In the genomic region with DNA sequence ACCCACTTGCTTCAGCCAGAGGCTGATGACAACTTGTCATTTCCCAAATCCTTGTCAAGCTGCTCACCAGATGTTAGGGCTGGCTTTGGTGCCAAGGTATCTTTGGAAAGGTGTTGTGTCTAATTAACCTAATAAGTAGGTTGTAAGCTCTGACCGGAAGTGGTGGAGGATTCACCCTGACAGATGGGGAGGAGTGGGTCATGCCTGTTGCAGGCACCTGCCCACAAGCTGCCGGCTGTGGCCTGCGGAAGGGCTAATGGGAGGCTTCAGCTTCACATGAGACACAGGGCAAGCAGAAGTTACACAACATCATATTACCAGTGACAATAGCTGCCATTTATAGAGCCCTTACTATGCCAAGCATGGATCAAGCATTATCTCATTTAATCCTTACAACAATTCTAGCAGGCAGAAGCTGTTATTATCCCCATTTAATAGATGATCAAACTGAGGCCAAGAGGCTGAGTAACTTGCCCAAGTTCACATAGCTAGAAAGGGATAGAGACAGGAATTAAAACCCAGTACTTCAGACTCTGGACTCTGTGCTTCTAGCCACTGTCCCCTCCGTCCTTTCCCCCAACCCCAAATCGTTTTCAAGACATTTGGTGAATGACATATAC, we compare ENCODE assay signal across 23 cellular contexts.
A peak's percentile ranks its signal among the peaks of the same experiment; 100 is the strongest.
DNase-seq lines count a peak whose midpoint lies in the region; ATAC-seq, FAIRE-seq and TF ChIP-seq lines count a peak whose summit lies in the region.
"Had no signal": no experiment of that assay in that cellular context is flagged by ENCODE, and none has a peak within 500 bp of the region (broad histone marks: within the 10 kb centered on the region; RNA-seq: fewer than 3 reads in every experiment).

No MANE protein-coding gene starts in this region.

- H3K4me3 ChIP-seq in A549: no peak overlapping the region
- H3K4me3 ChIP-seq in endodermal cell (ENCODE audit: low read length): no peak overlapping the region

- H3K27ac ChIP-seq in A549: peak overlapping the region; percentile 49 to 67; a peak in 4 of 6 replicates
- H3K27ac ChIP-seq in endodermal cell (ENCODE audit: low read depth, low read length): no peak overlapping the region
- H3K27ac ChIP-seq: 22Rv1 had no signal

- no peaks in the 10 kb centered on the region for H3K36me3 Mint-ChIP-seq in endodermal cell (ENCODE audit: low read depth)

- H3K4me2 ChIP-seq in A549: no peak overlapping the region

- 81% methylated on average over 5 of the region's 5 CpGs for WGBS in A549 (ENCODE audit: missing lambda C conversion rate)
- WGBS in endodermal cell (ENCODE audit: insufficient coverage in 1 of 2, insufficient read length in 1 of 2), 2 experiments: 90 to 94% methylated on average over 5 of the region's 5 CpGs

- no peak overlapping the region for H3K27ac Mint-ChIP-seq in endodermal cell
- H3K27ac Mint-ChIP-seq: activated CD8-positive, alpha-beta T cell treated with anti-CD3 and anti-CD28 coated beads, Interleukin-2, amount 10 ng/mL, durations not matched to agents 7 days and 5 days; HFFc6 had no signal

- TF ChIP-seq EP300 in A549 (IDR thresholded peaks at IDR 0.05): no peak

- DNase-seq in DMS 273 (lab: John Stamatoyannopoulos, UW; ENCODE audit: unreplicated experiment): peak; percentile 20
- no peak for DNase-seq in DMS 273 treated with DMSO at 0.1 percent for 48 hours (lab: John Stamatoyannopoulos, UW)
- no peak for DNase-seq in A549 (ENCODE audit: low read depth in 1 of 2, low spot score in 1 of 2)
- peak; percentile 87 for DNase-seq in NCI-H69 (lab: John Stamatoyannopoulos, UW)
- DNase-seq in endodermal cell: peak; percentile 35
- no peak for DNase-seq in activated gamma-delta T cell treated with Interleukin-2 at 50 U/mL for 16 hours
- no peak for DNase-seq in stimulated activated naive CD8-positive, alpha-beta T cell treated with anti-CD3 and anti-CD28 coated beads, Interleukin-15, Interleukin-2, amounts not matched to agents 100 U/mL and 50 U/mL, for 24 hours
- no peak for DNase-seq in SIG-M5 treated with dmso at 0.1 percent for 504 hours (lab: John Stamatoyannopoulos, UW; ENCODE audit: unreplicated experiment)
- DNase-seq: activated CD8-positive, alpha-beta T cell treated with anti-CD3 and anti-CD28 coated beads, Interleukin-2, amount 10 ng/mL, durations not matched to agents 7 days and 5 days; activated naive CD4-positive, alpha-beta T cell treated with anti-CD3 and anti-CD28 coated beads, Interleukin-2, amount 50 U/mL, for 16 hours; activated T-cell treated with anti-CD3 and anti-CD28 coated beads, Interleukin-2, amount 50 U/mL, for 1 hour; anterior cingulate cortex; BE2C; HFFc6; kidney; NCI-H1436; nucleus accumbens; retina; stimulated activated CD8-positive, alpha-beta memory T cell treated with anti-CD3 and anti-CD28 coated beads, Interleukin-4, amount 100 ng/mL, for 48 hours had no signal

- no peaks in the 10 kb centered on the region for H3K36me3 ChIP-seq in endodermal cell (ENCODE audit: control insufficient read depth, insufficient read depth, low read length)
- H3K36me3 ChIP-seq: BE2C had no signal

- no peak overlapping the region for H3K9ac ChIP-seq in endodermal cell (ENCODE audit: extremely low read depth, low read length, poor library complexity, severe bottlenecking)

- FAIRE-seq in A549 (lab: Jason Lieb, UNC): no peak
- FAIRE-seq: frontal cortex, kidney, TTC549 had no signal

- H3K9me3 Mint-ChIP-seq in endodermal cell: no peaks in the 10 kb centered on the region
- H3K9me3 Mint-ChIP-seq: central memory CD8-positive, alpha-beta T cell; HFFc6 had no signal

- ATAC-seq in A549: no peak
- no peak for ATAC-seq in stimulated activated naive CD8-positive, alpha-beta T cell treated with anti-CD3 and anti-CD28 coated beads, Interleukin-15, Interleukin-2, amounts not matched to agents 100 U/mL and 50 U/mL, for 24 hours
- ATAC-seq: activated CD8-positive, alpha-beta T cell treated with anti-CD3 and anti-CD28 coated beads, Interleukin-2, amount 10 ng/mL, durations not matched to agents 7 days and 5 days had no signal

- peaks cover 7% of the 10 kb centered on the region for H3K4me1 Mint-ChIP-seq in endodermal cell

- H3K4me1 ChIP-seq in A549 (peaks cover 16% of the 10 kb centered on the region), endodermal cell (ENCODE audit: control insufficient read depth, insufficient read depth, low read length) (no peaks in the 10 kb centered on the region)

- POLR2A ChIA-PET in A549 (lab: Yijun Ruan, JAX): no interaction called here

- TF ChIP-seq POLR2A in A549 (IDR thresholded peaks at IDR 0.05; ENCODE audit: low read length): no peak

- H3K27me3 ChIP-seq in endodermal cell (ENCODE audit: control insufficient read depth, insufficient read depth, low read length, poor library complexity, severe bottlenecking): no peaks in the 10 kb centered on the region
- H3K27me3 ChIP-seq: BE2C had no signal

- no peak for TF ChIP-seq RAD21 in A549 (conservative IDR thresholded peaks at IDR 0.05 in 1 of 2, IDR thresholded peaks at IDR 0.05 in 1 of 2)

- no peaks in the 10 kb centered on the region for H3K27me3 Mint-ChIP-seq in endodermal cell (ENCODE audit: insufficient read depth)
- H3K27me3 Mint-ChIP-seq: central memory CD8-positive, alpha-beta T cell had no signal

- H3K4me3 Mint-ChIP-seq in endodermal cell: no peak overlapping the region
- H3K4me3 Mint-ChIP-seq: activated CD8-positive, alpha-beta T cell treated with anti-CD3 and anti-CD28 coated beads, Interleukin-2, amount 10 ng/mL, durations not matched to agents 7 days and 5 days; central memory CD8-positive, alpha-beta T cell; HFFc6 had no signal

- peaks cover 3% of the 10 kb centered on the region; the same call in 1 of the 3 replicates for H3K9me3 ChIP-seq in A549
- H3K9me3 ChIP-seq in endodermal cell (ENCODE audit: control insufficient read depth, low read length): no peaks in the 10 kb centered on the region
- H3K9me3 ChIP-seq: BE2C had no signal

- CTCF ChIA-PET in A549 (lab: Yijun Ruan, JAX): interaction anchor here (0.5 to 0.7 kb wide), 2 partner anchors 64 to 123 kb away, joined by 3 read pairs; no protein-coding TSS in a partner anchor

- TF ChIP-seq CTCF in A549 (IDR thresholded peaks at IDR 0.05): no peak
- no peak for TF ChIP-seq CTCF in endodermal cell (conservative IDR thresholded peaks at IDR 0.05)

TF ChIP-seq in A549, 52 proteins besides CTCF, POLR2A, EP300 and RAD21:
- TF ChIP-seq, protein P1, sequence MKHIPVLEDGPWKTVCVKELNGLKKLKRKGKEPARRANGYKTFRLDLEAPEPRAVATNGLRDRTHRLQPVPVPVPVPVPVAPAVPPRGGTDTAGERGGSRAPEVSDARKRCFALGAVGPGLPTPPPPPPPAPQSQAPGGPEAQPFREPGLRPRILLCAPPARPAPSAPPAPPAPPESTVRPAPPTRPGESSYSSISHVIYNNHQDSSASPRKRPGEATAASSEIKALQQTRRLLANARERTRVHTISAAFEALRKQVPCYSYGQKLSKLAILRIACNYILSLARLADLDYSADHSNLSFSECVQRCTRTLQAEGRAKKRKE (CRISPR knock-in tag; IDR thresholded peaks at IDR 0.05; ENCODE audit: low read depth): no peak
- TF ChIP-seq KDM1A (IDR thresholded peaks at IDR 0.05; ENCODE audit: low read depth) (no peak), MAZ (IDR thresholded peaks at IDR 0.05; ENCODE audit: borderline replicate concordance, low read depth, low read length) (no peak), CEBPB (IDR thresholded peaks at IDR 0.05) (no peak), NFE2L2 (conservative IDR thresholded peaks at IDR 0.05; ENCODE audit: low read length) (no peak), EHF (CRISPR knock-in tag; IDR thresholded peaks at IDR 0.05) (no peak), CBX8 (IDR thresholded peaks at IDR 0.05) (no peak), JUN (IDR thresholded peaks at IDR 0.05) (no peak), EHMT2 (IDR thresholded peaks at IDR 0.05; ENCODE audit: low read depth) (no peak), ZC3H11A (IDR thresholded peaks at IDR 0.05) (no peak), HOXB5 (CRISPR knock-in tag; IDR thresholded peaks at IDR 0.05) (no peak)
- TF ChIP-seq, protein P2, sequence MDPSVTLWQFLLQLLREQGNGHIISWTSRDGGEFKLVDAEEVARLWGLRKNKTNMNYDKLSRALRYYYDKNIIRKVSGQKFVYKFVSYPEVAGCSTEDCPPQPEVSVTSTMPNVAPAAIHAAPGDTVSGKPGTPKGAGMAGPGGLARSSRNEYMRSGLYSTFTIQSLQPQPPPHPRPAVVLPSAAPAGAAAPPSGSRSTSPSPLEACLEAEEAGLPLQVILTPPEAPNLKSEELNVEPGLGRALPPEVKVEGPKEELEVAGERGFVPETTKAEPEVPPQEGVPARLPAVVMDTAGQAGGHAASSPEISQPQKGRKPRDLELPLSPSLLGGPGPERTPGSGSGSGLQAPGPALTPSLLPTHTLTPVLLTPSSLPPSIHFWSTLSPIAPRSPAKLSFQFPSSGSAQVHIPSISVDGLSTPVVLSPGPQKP (IDR thresholded peaks at IDR 0.05; ENCODE audit: low read depth, low read length): no peak
- TF ChIP-seq, protein P3, sequence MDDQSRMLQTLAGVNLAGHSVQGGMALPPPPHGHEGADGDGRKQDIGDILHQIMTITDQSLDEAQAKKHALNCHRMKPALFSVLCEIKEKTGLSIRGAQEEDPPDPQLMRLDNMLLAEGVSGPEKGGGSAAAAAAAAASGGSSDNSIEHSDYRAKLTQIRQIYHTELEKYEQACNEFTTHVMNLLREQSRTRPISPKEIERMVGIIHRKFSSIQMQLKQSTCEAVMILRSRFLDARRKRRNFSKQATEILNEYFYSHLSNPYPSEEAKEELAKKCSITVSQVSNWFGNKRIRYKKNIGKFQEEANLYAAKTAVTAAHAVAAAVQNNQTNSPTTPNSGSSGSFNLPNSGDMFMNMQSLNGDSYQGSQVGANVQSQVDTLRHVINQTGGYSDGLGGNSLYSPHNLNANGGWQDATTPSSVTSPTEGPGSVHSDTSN (IDR thresholded peaks at IDR 0.05): no peak

Comparison
In these comparisons a context has a peak if more than half of its experiments do, and no peak if none do; other contexts are left out.
1. DNase-seq: peak in DMS 273 (single experiment), NCI-H69 (single experiment) and endodermal cell (single experiment); none in DMS 273 treated with DMSO at 0.1 percent for 48 hours (single experiment), A549 (0 of 2), activated gamma-delta T cell treated with Interleukin-2 at 50 U/mL for 16 hours (single experiment), stimulated activated naive CD8-positive, alpha-beta T cell treated with anti-CD3 and anti-CD28 coated beads, Interleukin-15, Interleukin-2, amounts not matched to agents 100 U/mL and 50 U/mL, for 24 hours (single experiment) and SIG-M5 treated with dmso at 0.1 percent for 504 hours (single experiment).